Comparison of ENCODE assay signal across 19 cellular contexts in the genomic region with DNA sequence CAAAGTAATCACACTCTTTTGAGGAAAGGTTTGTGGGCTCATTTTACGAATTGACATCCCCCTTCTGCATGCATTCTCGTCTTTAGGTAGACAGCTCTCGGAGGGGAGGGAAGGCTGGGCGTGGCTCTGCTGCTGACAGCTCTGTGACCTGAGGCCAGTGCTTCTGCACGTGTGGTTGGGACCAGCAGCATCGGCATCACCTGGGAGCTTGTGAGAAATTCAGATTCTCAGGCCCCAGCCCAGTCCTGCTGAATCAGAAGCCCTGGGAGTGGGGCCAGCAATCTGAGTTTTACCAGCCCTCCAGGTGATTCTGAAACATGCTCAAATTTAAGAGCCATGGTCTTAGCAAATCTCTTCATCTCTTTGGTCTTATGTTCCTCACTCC.
"Had no signal": no experiment of that assay in that cellular context is flagged by ENCODE, and none has a peak within 500 bp of the region (broad histone marks: within the 10 kb centered on the region; RNA-seq: fewer than 3 reads in every experiment).

No MANE protein-coding gene starts in this region.

- H3K36me3 ChIP-seq: colonic mucosa, heart right ventricle, left lung, lower lobe of right lung had no signal

- H3K4me1 ChIP-seq: colonic mucosa, foreskin keratinocyte, left lung, lower lobe of right lung had no signal

- H3K4me3 ChIP-seq: colonic mucosa, heart right ventricle, left lung, lower lobe of right lung had no signal

- H3K9me3 ChIP-seq: colonic mucosa, lower lobe of right lung had no signal

- H3K27me3 ChIP-seq: colonic mucosa, foreskin keratinocyte, heart right ventricle, left lung had no signal

- H3K27ac ChIP-seq: colonic mucosa, epithelial cell of prostate, foreskin keratinocyte, heart right ventricle, left lung, lower lobe of right lung had no signal

- DNase-seq: colonic mucosa; cortex of kidney; effector CD8-positive, alpha-beta T cell; effector memory CD8-positive, alpha-beta T cell; endodermal cell; erythroblast; foreskin keratinocyte; glutamatergic neuron; head of caudate nucleus; heart right ventricle; hippocampal formation; left lung; lower lobe of right lung; mesendoderm; midbrain had no signal

- ATAC-seq: effector memory CD8-positive, alpha-beta T cell; esophagus mucosa; foreskin keratinocyte; heart right ventricle; left cardiac atrium; left lung; left ventricle myocardium superior; lower lobe of right lung had no signal
